21 cellular contexts compared by ENCODE assay signal in genomic region chr5:73182282-73182681, GRCh38. TPM values are rescaled to one million over a fixed set of nuclear protein-coding genes. Genes with fewer than 3 reads are reported as not detected.
"Had no signal": no experiment of that assay in that cellular context is flagged by ENCODE, and none has a peak within 500 bp of the region (broad histone marks: within the 10 kb centered on the region; RNA-seq: fewer than 3 reads in every experiment).

No MANE protein-coding gene starts in this region.

- H3K36me3 ChIP-seq: esophagus muscularis mucosa, gastrocnemius medialis, heart right ventricle, neutrophil, ovary, upper lobe of left lung, uterus had no signal

- H3K27ac ChIP-seq: epithelial cell of prostate, esophagus muscularis mucosa, gastrocnemius medialis, heart right ventricle, neutrophil, ovary, upper lobe of left lung, uterus had no signal

- H3K4me3 ChIP-seq: esophagus muscularis mucosa, gastrocnemius medialis, heart right ventricle, lung, ovary, smooth muscle cell, upper lobe of left lung, uterus had no signal

- H3K9me3 ChIP-seq: gastrocnemius medialis, neutrophil, ovary, uterus had no signal

- H3K27me3 ChIP-seq: ovary, upper lobe of left lung, uterus had no signal

- DNase-seq: effector memory CD8-positive, alpha-beta T cell; gastrocnemius medialis; heart right ventricle; islet precursor cell; left ventricle myocardium superior; mesenchymal stem cell; midbrain; naive thymus-derived CD4-positive, alpha-beta T cell; ovary; right cardiac atrium; stimulated activated CD4-positive, alpha-beta T cell treated with anti-CD3 and anti-CD28 coated beads, Interleukin-2, amount 100 ng/mL, for 48 hours; stimulated activated naive CD4-positive, alpha-beta T cell treated with Interleukin-2 at 50 U/mL for 16 hours; upper lobe of left lung; uterus had no signal

- H3K4me1 ChIP-seq: esophagus muscularis mucosa, heart right ventricle, upper lobe of left lung, uterus had no signal

- ATAC-seq: effector memory CD8-positive, alpha-beta T cell; gastrocnemius medialis; heart right ventricle; left ventricle myocardium superior; naive thymus-derived CD4-positive, alpha-beta T cell; right cardiac atrium had no signal

RNA-seq across cellular contexts. Expression of gene TMEM174, which starts 9.3 kb away (rescaled TPM):
- total RNA-seq: esophagus muscularis mucosa; fibroblast of villous mesenchyme; gastrocnemius medialis; heart right ventricle; left ventricle myocardium superior; lung; naive thymus-derived CD4-positive, alpha-beta T cell; ovary; posterior vena cava; right cardiac atrium; smooth muscle cell; upper lobe of left lung; uterus had no signal
